15 cellular contexts compared by ENCODE assay signal in the genomic region with DNA sequence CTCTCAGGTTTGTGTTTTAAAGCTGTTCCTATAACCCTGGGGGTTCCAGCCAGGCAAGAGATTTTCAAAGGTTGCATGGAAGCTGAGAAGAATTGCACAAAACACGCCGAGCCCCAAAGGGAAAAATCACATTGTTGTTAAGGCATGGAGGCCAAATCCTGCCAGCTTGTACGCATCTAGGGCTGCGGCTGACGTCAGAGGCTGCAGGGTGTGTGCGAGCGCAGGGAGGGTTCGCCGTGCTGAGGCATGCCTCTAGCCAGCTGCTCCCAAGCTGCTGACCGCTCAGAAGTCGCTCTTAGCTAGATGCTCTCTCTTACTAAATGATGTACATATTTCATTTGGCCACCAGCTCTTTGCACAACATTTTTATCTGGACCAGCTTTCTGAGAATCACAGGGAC.
A peak's percentile ranks its signal among the peaks of the same experiment; 100 is the strongest.
DNase-seq lines count a peak whose midpoint lies in the region; ATAC-seq and TF ChIP-seq lines count a peak whose summit lies in the region.
"Had no signal": no experiment of that assay in that cellular context is flagged by ENCODE, and none has a peak within 500 bp of the region (broad histone marks: within the 10 kb centered on the region; RNA-seq: fewer than 3 reads in every experiment).

No MANE protein-coding gene starts in this region.

- H3K4me1 Mint-ChIP-seq in glutamatergic neuron (ENCODE audit: low read depth, unreplicated experiment) = peaks cover 7% of the 10 kb centered on the region
- H3K4me1 Mint-ChIP-seq in activated CD8-positive, alpha-beta memory T cell treated with anti-CD3 and anti-CD28 coated beads, Interleukin-2, amount 10 ng/mL, durations not matched to agents 7 days and 5 days = no peaks in the 10 kb centered on the region

- no peak for TF ChIP-seq CTCF in glutamatergic neuron (IDR thresholded peaks at IDR 0.05; ENCODE audit: partially characterized antibody, unreplicated experiment)

- peaks cover 4% of the 10 kb centered on the region for H3K36me3 Mint-ChIP-seq in glutamatergic neuron (ENCODE audit: unreplicated experiment)
- H3K36me3 Mint-ChIP-seq in activated CD8-positive, alpha-beta memory T cell treated with anti-CD3 and anti-CD28 coated beads, Interleukin-2, amount 10 ng/mL, durations not matched to agents 7 days and 5 days = no peaks in the 10 kb centered on the region

- H3K36me3 ChIP-seq in GM23248 (ENCODE audit: low read depth) = no peaks in the 10 kb centered on the region
- H3K36me3 ChIP-seq: cardiac muscle cell, pancreas, WERI-Rb-1 had no signal

- intact Hi-C loops in sciatic nerve (cut with DNase I) = no loop called here

- H3K9me3 ChIP-seq in GM23248 (ENCODE audit: low read depth) = no peaks in the 10 kb centered on the region
- H3K9me3 ChIP-seq: pancreas had no signal

- no peak overlapping the region for H3K27ac ChIP-seq in GM23248
- H3K27ac ChIP-seq: cardiac muscle cell, pancreas, WERI-Rb-1 had no signal

- H3K27ac Mint-ChIP-seq in glutamatergic neuron (ENCODE audit: unreplicated experiment) = no peak overlapping the region
- no peak overlapping the region for H3K27ac Mint-ChIP-seq in activated CD8-positive, alpha-beta memory T cell treated with anti-CD3 and anti-CD28 coated beads, Interleukin-2, amount 10 ng/mL, durations not matched to agents 7 days and 5 days
- H3K27ac Mint-ChIP-seq: activated naive CD4-positive, alpha-beta T cell treated with anti-CD3 and anti-CD28 coated beads for 36 hours; B cell had no signal

- H3K4me3 ChIP-seq in GM23248 = no peak overlapping the region
- H3K4me3 ChIP-seq: cardiac muscle cell, GM12878, pancreas had no signal

- H3K27me3 ChIP-seq in GM23248 (replicated peaks; ENCODE audit: insufficient read depth) = peaks cover 23% of the 10 kb centered on the region
- H3K27me3 ChIP-seq: cardiac muscle cell, pancreas had no signal

- H2AFZ ChIP-seq in GM23248 = no peak overlapping the region

- no peak overlapping the region for H3K4me2 ChIP-seq in GM23248 (ENCODE audit: unreplicated experiment)

- in situ Hi-C loops in GM23248 (cut with MboI) = no loop called here

- H3K9ac ChIP-seq in GM23248 = no peak overlapping the region

- no peaks in the 10 kb centered on the region for H3K27me3 Mint-ChIP-seq in glutamatergic neuron (ENCODE audit: unreplicated experiment)
- peaks cover 9% of the 10 kb centered on the region for H3K27me3 Mint-ChIP-seq in activated CD8-positive, alpha-beta memory T cell treated with anti-CD3 and anti-CD28 coated beads, Interleukin-2, amount 10 ng/mL, durations not matched to agents 7 days and 5 days
- H3K27me3 Mint-ChIP-seq: B cell had no signal

- no peaks in the 10 kb centered on the region for H3K9me2 ChIP-seq in GM23248 (ENCODE audit: insufficient read depth)

- no peaks in the 10 kb centered on the region for H3K9me3 Mint-ChIP-seq in glutamatergic neuron (ENCODE audit: unreplicated experiment)
- no peaks in the 10 kb centered on the region for H3K9me3 Mint-ChIP-seq in activated CD8-positive, alpha-beta memory T cell treated with anti-CD3 and anti-CD28 coated beads, Interleukin-2, amount 10 ng/mL, durations not matched to agents 7 days and 5 days (ENCODE audit: low read depth)
- H3K9me3 Mint-ChIP-seq: activated naive CD4-positive, alpha-beta T cell treated with anti-CD3 and anti-CD28 coated beads for 36 hours had no signal

- CTCF ChIA-PET in activated CD8-positive, alpha-beta memory T cell treated with anti-CD3 and anti-CD28 coated beads, Interleukin-2, amount 10 ng/mL, durations not matched to agents 7 days and 5 days (lab: Charles Lee) = no interaction called here

- H3F3A ChIP-seq in GM23248 (ENCODE audit: insufficient read depth) = no peaks in the 10 kb centered on the region

- WGBS in GM23248 (ENCODE audit: low coverage in 1 of 2, low lambda C conversion rate in 2 of 2, missing lambda C conversion rate in 2 of 2), 2 experiments = 66 to 77% methylated on average over 11 of the region's 11 CpGs

- H4K20me1 ChIP-seq in GM23248 (ENCODE audit: insufficient read depth) = no peaks in the 10 kb centered on the region

- DNase-seq in GM03348 (ENCODE audit: low spot score) (peak; percentile 27), SHP77 (lab: John Stamatoyannopoulos, UW) (peak; percentile 93 to 99), glutamatergic neuron (peak; percentile 33), sciatic nerve (ENCODE audit: low spot score) (no peak), NCI-H526 (lab: John Stamatoyannopoulos, UW) (no peak), GM23248 (no peak), NCI-H2196 (lab: John Stamatoyannopoulos, UW; ENCODE audit: unreplicated experiment) (no peak)
- no peak for DNase-seq in activated CD8-positive, alpha-beta memory T cell treated with anti-CD3 and anti-CD28 coated beads, Interleukin-2, amount 10 ng/mL, durations not matched to agents 7 days and 5 days
- DNase-seq: activated naive CD4-positive, alpha-beta T cell treated with anti-CD3 and anti-CD28 coated beads for 36 hours; DMS79; pancreas; WERI-Rb-1 had no signal

- H3K79me2 ChIP-seq in GM23248 (ENCODE audit: insufficient read depth) = no peaks in the 10 kb centered on the region

- H3K4me1 ChIP-seq in GM23248 (ENCODE audit: insufficient read depth) = no peaks in the 10 kb centered on the region
- H3K4me1 ChIP-seq: pancreas had no signal

- H3K4me3 Mint-ChIP-seq in glutamatergic neuron (ENCODE audit: unreplicated experiment) = no peak overlapping the region
- no peak overlapping the region for H3K4me3 Mint-ChIP-seq in activated CD8-positive, alpha-beta memory T cell treated with anti-CD3 and anti-CD28 coated beads, Interleukin-2, amount 10 ng/mL, durations not matched to agents 7 days and 5 days
- H3K4me3 Mint-ChIP-seq: activated naive CD4-positive, alpha-beta T cell treated with anti-CD3 and anti-CD28 coated beads for 36 hours; B cell had no signal

- ATAC-seq in sciatic nerve = peak; percentile 75
- ATAC-seq in activated CD8-positive, alpha-beta memory T cell treated with anti-CD3 and anti-CD28 coated beads, Interleukin-2, amount 10 ng/mL, durations not matched to agents 7 days and 5 days = no peak
- ATAC-seq: GM12878 had no signal

Comparison
In these comparisons a context has a peak if more than half of its experiments do, and no peak if none do; other contexts are left out.
1. DNase-seq: peak in GM03348 (single experiment), SHP77 (2 of 2) and glutamatergic neuron (single experiment); none in sciatic nerve (single experiment), activated CD8-positive, alpha-beta memory T cell treated with anti-CD3 and anti-CD28 coated beads, Interleukin-2, amount 10 ng/mL, durations not matched to agents 7 days and 5 days (single experiment), NCI-H526 (0 of 2), GM23248 (single experiment) and NCI-H2196 (single experiment).